16 cellular contexts compared by ENCODE assay signal in genomic region chr6:22667855-22668254, GRCh38.
"Had no signal": no experiment of that assay in that cellular context is flagged by ENCODE, and none has a peak within 500 bp of the region (broad histone marks: within the 10 kb centered on the region; RNA-seq: fewer than 3 reads in every experiment).

No MANE protein-coding gene starts in this region.

- H3K4me3 ChIP-seq: esophagus muscularis mucosa, lower lobe of right lung, sigmoid colon, upper lobe of right lung had no signal

- DNase-seq: activated CD4-positive, alpha-beta memory T cell treated with anti-CD3 and anti-CD28 coated beads for 36 hours; activated CD4-positive, alpha-beta T cell treated with anti-CD3 and anti-CD28 coated beads for 1 hour; activated gamma-delta T cell; activated T-cell treated with anti-CD3 and anti-CD28 coated beads, Interleukin-2, amount 50 U/mL, for 48 hours; kidney; lower lobe of right lung; naive thymus-derived CD4-positive, alpha-beta T cell; sigmoid colon; stimulated activated CD4-positive, alpha-beta T cell treated with anti-CD3 and anti-CD28 coated beads, Interleukin-2, amount 100 ng/mL, for 48 hours; upper lobe of right lung had no signal

- H3K4me3 Mint-ChIP-seq: activated CD4-positive, alpha-beta memory T cell treated with anti-CD3 and anti-CD28 coated beads for 36 hours; activated naive CD8-positive, alpha-beta T cell; naive thymus-derived CD4-positive, alpha-beta T cell; stimulated activated naive CD8-positive, alpha-beta T cell treated with anti-CD3 and anti-CD28 coated beads, Interleukin-15, Interleukin-2, amounts not matched to agents 100 ng/mL and 50 ng/mL, for 24 hours; T-helper 2 cell treated with Interferon-gamma antibody and Interleukin-4, amounts not matched to agents 5 μg/mL and 100 μg/mL, for 36 hours had no signal

- H3K27me3 Mint-ChIP-seq: activated CD4-positive, alpha-beta memory T cell treated with anti-CD3 and anti-CD28 coated beads for 36 hours; activated naive CD8-positive, alpha-beta T cell; naive thymus-derived CD4-positive, alpha-beta T cell; stimulated activated naive CD8-positive, alpha-beta T cell treated with anti-CD3 and anti-CD28 coated beads, Interleukin-15, Interleukin-2, amounts not matched to agents 100 ng/mL and 50 ng/mL, for 24 hours had no signal

- H3K36me3 ChIP-seq: esophagus muscularis mucosa, lower lobe of right lung, sigmoid colon, upper lobe of right lung had no signal

- ATAC-seq: lower lobe of right lung; naive thymus-derived CD4-positive, alpha-beta T cell; upper lobe of right lung had no signal

- H3K9me3 ChIP-seq: esophagus muscularis mucosa, lower lobe of right lung, sigmoid colon, upper lobe of right lung had no signal

- FAIRE-seq: bronchial epithelial cell, frontal cortex, kidney had no signal

- H3K27me3 ChIP-seq: esophagus muscularis mucosa, sigmoid colon, upper lobe of right lung had no signal

- H3K4me1 ChIP-seq: lower lobe of right lung, sigmoid colon had no signal

- H3K36me3 Mint-ChIP-seq: activated CD4-positive, alpha-beta memory T cell treated with anti-CD3 and anti-CD28 coated beads for 36 hours; activated naive CD8-positive, alpha-beta T cell; naive thymus-derived CD4-positive, alpha-beta T cell had no signal

- H3K4me1 Mint-ChIP-seq: naive thymus-derived CD4-positive, alpha-beta T cell had no signal

- H3K27ac ChIP-seq: esophagus muscularis mucosa, lower lobe of right lung, sigmoid colon, upper lobe of right lung had no signal

- H3K9me3 Mint-ChIP-seq: activated CD4-positive, alpha-beta memory T cell treated with anti-CD3 and anti-CD28 coated beads for 36 hours; T-helper 2 cell treated with Interferon-gamma antibody and Interleukin-4, amounts not matched to agents 5 μg/mL and 100 μg/mL, for 36 hours had no signal

- H3K27ac Mint-ChIP-seq: activated CD4-positive, alpha-beta memory T cell treated with anti-CD3 and anti-CD28 coated beads for 36 hours; activated naive CD8-positive, alpha-beta T cell; naive thymus-derived CD4-positive, alpha-beta T cell; stimulated activated naive CD8-positive, alpha-beta T cell treated with anti-CD3 and anti-CD28 coated beads, Interleukin-15, Interleukin-2, amounts not matched to agents 100 ng/mL and 50 ng/mL, for 24 hours; T-helper 2 cell treated with Interferon-gamma antibody and Interleukin-4, amounts not matched to agents 5 μg/mL and 100 μg/mL, for 36 hours had no signal
